In genomic region chr14:20799955-20800544, GRCh38 we compare ENCODE assay signal across 12 cellular contexts. TPM values are rescaled to one million over a fixed set of nuclear protein-coding genes. Genes with fewer than 3 reads are reported as not detected.
DNase-seq lines count a peak whose midpoint lies in the region; ATAC-seq and TF ChIP-seq lines count a peak whose summit lies in the region.
"Had no signal": no experiment of that assay in that cellular context is flagged by ENCODE, and none has a peak within 500 bp of the region (broad histone marks: within the 10 kb centered on the region; RNA-seq: fewer than 3 reads in every experiment).

No MANE protein-coding gene starts in this region.

- in situ Hi-C loops in KBM-7 (cut with MboI; ENCODE audit: low pct_unique_long_range_greater_than_20kb, low sequenced_read_pairs) = no loop called here
- in situ Hi-C loops in GM13976 (cut with MboI; ENCODE audit: low sequenced_read_pairs, unreplicated experiment) = no loop called here

- peak overlapping the region; percentile 7 for H3K4me3 Mint-ChIP-seq in memory B cell

- ATAC-seq in memory B cell (ENCODE audit: low read depth) (peak; percentile 82), GM18511 (IDR thresholded peaks at IDR 0.05; ENCODE audit: unreplicated experiment) (no peak)

- peaks cover 18% of the 10 kb centered on the region for H3K4me1 Mint-ChIP-seq in memory B cell

- no peaks in the 10 kb centered on the region for H3K36me3 Mint-ChIP-seq in memory B cell

- H3K27ac ChIP-seq in substantia nigra (ENCODE audit: low read depth, low read length, poor library complexity, severe bottlenecking) = peak overlapping the region; percentile 96
- H3K27ac ChIP-seq: prostate gland had no signal

- no peak for TF ChIP-seq CTCF in GM13976 (IDR thresholded peaks at IDR 0.05; ENCODE audit: borderline replicate concordance, control extremely low read depth, extremely low read depth, insufficient read depth, missing control alignments)

- no peaks in the 10 kb centered on the region for H3K9me3 Mint-ChIP-seq in memory B cell

- peak overlapping the region; percentile 41 for H3K27ac Mint-ChIP-seq in memory B cell

- DNase-seq in KBM-7 (peak; percentile 52), dermis microvascular lymphatic vessel endothelial cell (ENCODE audit: low read depth in 2 of 2) (peak; percentile 46 to 87), memory B cell (ENCODE audit: low spot score in 2 of 2) (peak in 1 of 2 donors; percentile 8), substantia nigra (lab: John Stamatoyannopoulos, UW) (peak in 28 of 49 donors; percentile 10 to 75 (median 41)), GM13976 (ENCODE audit: low spot score) (no peak), dedifferentiated amniotic fluid mesenchymal stem cell (ENCODE audit: extremely low spot score) (no peak)
- DNase-seq in activated T-cell treated with anti-CD3 and anti-CD28 coated beads, Interleukin-2, amount 50 U/mL, for 1 hour = no peak

- H3K27me3 Mint-ChIP-seq in memory B cell = no peaks in the 10 kb centered on the region

RNA-seq across cellular contexts. Expression of gene RNASE1, which starts 2.6 kb away (rescaled TPM):
- 7.1 and 8.0 TPM in 2 replicates for total RNA-seq in dermis microvascular lymphatic vessel endothelial cell

RNA-seq across cellular contexts. Expression of gene RNASE6, which starts 19.0 kb away (rescaled TPM):
- not detected in 2 replicates for total RNA-seq in dermis microvascular lymphatic vessel endothelial cell
- total RNA-seq: HT1080, RPMI7951 had no signal

RNA-seq across cellular contexts. Expression of gene EDDM3B, which starts 31.8 kb away (rescaled TPM):
- total RNA-seq in dermis microvascular lymphatic vessel endothelial cell = not detected in 2 replicates
- total RNA-seq: epithelial cell of proximal tubule, HT1080, prostate gland, RPMI7951 had no signal

RNA-seq across cellular contexts. Expression of gene EDDM3A, which starts 54.4 kb away (rescaled TPM):
- not detected in 2 replicates for total RNA-seq in dermis microvascular lymphatic vessel endothelial cell
- total RNA-seq: epithelial cell of proximal tubule, HT1080, prostate gland, RPMI7951 had no signal

Comparison
In these comparisons a context has a peak if more than half of its experiments do, and no peak if none do; other contexts are left out.
1. DNase-seq: peak in KBM-7 (single experiment), dermis microvascular lymphatic vessel endothelial cell (2 of 2) and substantia nigra (28 of 49); none in GM13976 (single experiment), activated T-cell treated with anti-CD3 and anti-CD28 coated beads, Interleukin-2, amount 50 U/mL, for 1 hour (single experiment) and dedifferentiated amniotic fluid mesenchymal stem cell (single experiment).